ENCODE assay signal across 33 cellular contexts in the genomic region with DNA sequence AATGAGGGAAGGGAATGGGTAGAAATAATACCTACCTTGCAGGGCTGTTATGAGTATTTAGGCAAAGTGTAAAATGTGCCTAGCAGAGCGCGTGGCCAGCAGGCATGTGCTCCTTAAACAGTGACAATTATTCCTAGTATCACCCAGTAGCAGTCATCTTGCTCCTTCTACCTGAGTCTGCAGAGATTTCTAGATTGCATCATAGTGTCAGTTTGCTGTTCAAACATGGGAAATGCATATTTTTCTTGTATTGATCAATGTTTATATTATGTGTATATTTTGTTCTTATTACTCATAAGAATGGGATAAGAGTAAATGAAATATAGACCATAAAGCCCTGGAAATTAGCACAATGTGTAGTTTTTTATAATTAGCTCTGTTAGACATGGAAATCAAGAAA. TPM values are rescaled to one million over a fixed set of nuclear protein-coding genes. Genes with fewer than 3 reads are reported as not detected.
"Had no signal": no experiment of that assay in that cellular context is flagged by ENCODE, and none has a peak within 500 bp of the region (broad histone marks: within the 10 kb centered on the region; RNA-seq: fewer than 3 reads in every experiment).

No MANE protein-coding gene starts in this region.

- H3K36me3 Mint-ChIP-seq: natural killer cell; neural progenitor cell; stimulated activated memory B cell treated with anti-CD40 and anti-IgM and Interleukin-4, amounts not matched to agents 10 μg/mL and 1 μg/mL and 100 μg/mL, for 72 hours; type B pancreatic cell had no signal

- H3K27me3 ChIP-seq: neural progenitor cell, ovary, spleen, suprapubic skin, testis, tibial artery, transverse colon, upper lobe of right lung, uterus had no signal

- H3K4me3 Mint-ChIP-seq: natural killer cell; nephron; neural progenitor cell; stimulated activated memory B cell treated with anti-CD40 and anti-IgM and Interleukin-4, amounts not matched to agents 10 μg/mL and 1 μg/mL and 100 μg/mL, for 72 hours; stimulated activated naive CD8-positive, alpha-beta T cell treated with anti-CD3 and anti-CD28 coated beads, Interleukin-15, amount 100 ng/mL, for 72 hours; type B pancreatic cell had no signal

- ATAC-seq: natural killer cell; psoas muscle; right cardiac atrium; sciatic nerve; stimulated activated memory B cell treated with anti-CD40 and anti-IgM and Interleukin-4, amounts not matched to agents 10 μg/mL and 1 μg/mL and 100 μg/mL, for 72 hours; stimulated activated naive CD8-positive, alpha-beta T cell treated with anti-CD3 and anti-CD28 coated beads, Interleukin-15, amount 100 ng/mL, for 72 hours; stimulated activated naive CD8-positive, alpha-beta T cell treated with anti-CD3 and anti-CD28 coated beads, Interleukin-15, Interleukin-2, amounts not matched to agents 100 U/mL and 50 U/mL, for 24 hours; upper lobe of right lung had no signal

- H2AFZ ChIP-seq: neural progenitor cell, parathyroid adenoma had no signal

- H3K27ac ChIP-seq: neural progenitor cell, ovary, parathyroid adenoma, psoas muscle, skin epidermis, spleen, suprapubic skin, testis, tibial artery, transverse colon, upper lobe of right lung, uterus had no signal

- H3K4me1 Mint-ChIP-seq: natural killer cell; neural progenitor cell; stimulated activated naive CD8-positive, alpha-beta T cell treated with anti-CD3 and anti-CD28 coated beads, Interleukin-15, amount 100 ng/mL, for 72 hours had no signal

- H3K36me3 ChIP-seq: neural progenitor cell, ovary, spleen, suprapubic skin, tibial artery, transverse colon, upper lobe of right lung, uterus had no signal

- H3K27me3 Mint-ChIP-seq: progenitor cell of endocrine pancreas; stimulated activated memory B cell treated with anti-CD40 and anti-IgM and Interleukin-4, amounts not matched to agents 10 μg/mL and 1 μg/mL and 100 μg/mL, for 72 hours had no signal

- H3K79me2 ChIP-seq: parathyroid adenoma had no signal

- H3K9me3 ChIP-seq: ovary, psoas muscle, spleen, suprapubic skin, testis, transverse colon, upper lobe of right lung, uterus had no signal

- H3K9ac ChIP-seq: neural progenitor cell, parathyroid adenoma had no signal

- H3K9me3 Mint-ChIP-seq: natural killer cell; nephron; stimulated activated memory B cell treated with anti-CD40 and anti-IgM and Interleukin-4, amounts not matched to agents 10 μg/mL and 1 μg/mL and 100 μg/mL, for 72 hours had no signal

- H3K4me2 ChIP-seq: neural progenitor cell, smooth muscle cell had no signal

- DNase-seq: natural killer cell; occipital lobe; ovary; posterior cingulate gyrus; psoas muscle; right cardiac atrium; spleen; stimulated activated CD4-positive, alpha-beta T cell treated with anti-CD3 and anti-CD28 coated beads, Interleukin-12 subunit alpha, Interleukin-12 subunit beta, amount 100 ng/mL, for 4 hours; stimulated activated CD4-positive, alpha-beta T cell treated with anti-CD3 and anti-CD28 coated beads, Interleukin-1b, Interleukin-23, amount 100 ng/mL, for 48 hours; stimulated activated CD4-positive, alpha-beta T cell treated with anti-CD3 and anti-CD28 coated beads, Interleukin-4, amount 100 ng/mL, for 1 hour; stimulated activated CD4-positive, alpha-beta T cell treated with anti-CD3 and anti-CD28 coated beads, Interleukin-4, amount 100 ng/mL, for 4 hours; stimulated activated CD8-positive, alpha-beta memory T cell treated with anti-CD3 and anti-CD28 coated beads, Interleukin-4, amount 100 ng/mL, for 48 hours; stimulated activated naive CD4-positive, alpha-beta T cell; stimulated activated naive CD8-positive, alpha-beta T cell treated with anti-CD3 and anti-CD28 coated beads, Interleukin-15, amount 100 ng/mL, for 72 hours; stimulated activated naive CD8-positive, alpha-beta T cell treated with anti-CD3 and anti-CD28 coated beads, Interleukin-15, Interleukin-2, amounts not matched to agents 100 U/mL and 50 U/mL, for 24 hours; substantia nigra; testis; tibial artery; transverse colon; upper lobe of right lung; uterus had no signal

- H3K4me3 ChIP-seq: neural progenitor cell, ovary, psoas muscle, skin epidermis, smooth muscle cell, spleen, suprapubic skin, testis, tibial artery, transverse colon, upper lobe of right lung, uterus had no signal

- H3K4me1 ChIP-seq: neural progenitor cell, parathyroid adenoma, psoas muscle, spleen, suprapubic skin, testis, tibial artery, transverse colon, upper lobe of right lung, uterus had no signal

- H3K27ac Mint-ChIP-seq: natural killer cell; nephron; neural progenitor cell; progenitor cell of endocrine pancreas; stimulated activated memory B cell treated with anti-CD40 and anti-IgM and Interleukin-4, amounts not matched to agents 10 μg/mL and 1 μg/mL and 100 μg/mL, for 72 hours; stimulated activated naive CD8-positive, alpha-beta T cell treated with anti-CD3 and anti-CD28 coated beads, Interleukin-15, amount 100 ng/mL, for 72 hours; type B pancreatic cell had no signal

RNA-seq across cellular contexts. Expression of a gene that starts 37.3 kb away (rescaled TPM):
- total RNA-seq: occipital lobe, osteoblast, psoas muscle, right cardiac atrium, smooth muscle cell, suprapubic skin, upper lobe of right lung had no signal
- polyA plus RNA-seq: neural cell, ovary, psoas muscle, right cardiac atrium, smooth muscle cell had no signal
